16 cellular contexts compared by ENCODE assay signal in the genomic region with DNA sequence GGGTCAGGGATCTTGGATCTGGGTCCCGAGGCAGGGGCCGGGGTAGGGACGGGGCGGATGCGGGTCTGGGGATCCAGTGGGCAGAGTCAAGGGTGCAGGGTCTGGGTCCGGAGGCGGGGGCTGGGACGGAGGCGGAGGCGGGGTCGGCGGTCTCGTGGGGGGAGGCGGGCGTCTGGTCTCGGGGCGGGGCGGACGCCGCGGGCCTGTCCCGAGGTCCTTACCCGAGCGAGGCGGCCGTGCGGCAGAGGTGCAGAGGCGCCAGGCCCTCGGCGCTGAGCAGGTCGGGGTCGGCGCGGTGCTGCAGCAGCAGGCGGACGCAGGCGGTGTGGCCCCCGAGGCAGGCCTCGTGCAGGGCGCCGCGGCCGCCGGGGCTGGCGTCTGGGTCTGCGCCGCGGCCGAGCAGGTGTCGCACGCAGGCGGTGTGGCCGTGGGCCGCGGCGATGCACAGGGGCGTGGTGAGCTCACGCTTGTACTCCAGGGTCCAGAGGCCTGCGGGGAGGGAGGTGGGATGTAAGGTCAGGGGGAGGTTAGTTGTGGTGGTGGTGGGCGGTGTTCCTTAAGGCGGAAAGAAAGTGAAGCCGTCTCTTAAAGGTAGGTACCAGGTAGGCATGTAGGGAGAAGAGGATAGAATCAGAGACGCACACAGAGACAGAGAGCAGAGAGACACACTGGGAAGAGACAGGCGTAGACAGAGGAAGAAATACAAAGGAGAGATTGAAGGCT. TPM values are rescaled to one million over a fixed set of nuclear protein-coding genes. Genes with fewer than 3 reads are reported as not detected.
DNase-seq lines count a peak whose midpoint lies in the region; FAIRE-seq and TF ChIP-seq lines count a peak whose summit lies in the region.
"Had no signal": no experiment of that assay in that cellular context is flagged by ENCODE, and none has a peak within 500 bp of the region (broad histone marks: within the 10 kb centered on the region; RNA-seq: fewer than 3 reads in every experiment).

No MANE protein-coding gene starts in this region.

- H3K4me1 ChIP-seq in cardiac muscle cell (ENCODE audit: low read depth) (no peaks in the 10 kb centered on the region), endothelial cell of umbilical vein (ENCODE audit: control insufficient read depth, extremely low read depth, insufficient read depth, low read length) (peaks cover 6% of the 10 kb centered on the region), mesendoderm (ENCODE audit: control insufficient read depth, low read depth, low read length) (no peaks in the 10 kb centered on the region), stomach (peaks cover 7 to 16% (median 12%) of the 10 kb centered on the region in 4 donors)
- H3K4me1 ChIP-seq: HAP-1, right lobe of liver had no signal

- no peaks in the 10 kb centered on the region for H3K9me1 ChIP-seq in endothelial cell of umbilical vein (replicated peaks; ENCODE audit: control insufficient read depth, extremely low read depth, insufficient read depth, low read length)

- POLR2A ChIA-PET in endothelial cell of umbilical vein (lab: Charles Lee), result no interaction called here

- no peaks in the 10 kb centered on the region for H3K36me3 Mint-ChIP-seq in type B pancreatic cell

- CTCF ChIA-PET in endothelial cell of umbilical vein (lab: Charles Lee), result interaction anchor here (1.4 kb wide), 1 partner anchor 13 kb away, joined by 6 read pairs; no protein-coding TSS in a partner anchor

- TF ChIP-seq POLR2A in endothelial cell of umbilical vein (IDR thresholded peaks at IDR 0.05; ENCODE audit: low read depth, low read length) (no peak), stomach (IDR thresholded peaks at IDR 0.05) (no peak)

- no peak overlapping the region for H2BK15ac ChIP-seq in mesendoderm (replicated peaks; ENCODE audit: low read depth)

- peak overlapping the region; percentile 33 for H3K4me3 Mint-ChIP-seq in type B pancreatic cell

- no peak overlapping the region for H4K8ac ChIP-seq in mesendoderm (ENCODE audit: low read depth, low read length)

- no CpG with 5 or more reads among the region's 64 CpGs for WGBS in mesendoderm (ENCODE audit: extremely low coverage, insufficient coverage, low lambda C conversion rate)
- 9 to 25% (median 14%) methylated on average over 27 to 64 of the region's 64 CpGs for WGBS in stomach, 5 donors

- H3K56ac ChIP-seq in mesendoderm (ENCODE audit: low read length), result peak overlapping the region; percentile 56

- peak overlapping the region; percentile 24 for H3K18ac ChIP-seq in mesendoderm (ENCODE audit: low read length)

- no peaks in the 10 kb centered on the region for H3K36me3 ChIP-seq in cardiac muscle cell
- no peaks in the 10 kb centered on the region for H3K36me3 ChIP-seq in endothelial cell of umbilical vein (ENCODE audit: control insufficient read depth in 2 of 2, extremely low read depth in 1 of 2, insufficient read depth in 2 of 2, low read length in 2 of 2)
- no peaks in the 10 kb centered on the region for H3K36me3 ChIP-seq in mesendoderm (ENCODE audit: control insufficient read depth, insufficient read depth, low read length)
- no peaks in the 10 kb centered on the region for H3K36me3 ChIP-seq in stomach
- H3K36me3 ChIP-seq: HAP-1, right lobe of liver had no signal

- no peaks in the 10 kb centered on the region for H3K79me1 ChIP-seq in mesendoderm (ENCODE audit: low read length)

- no peaks in the 10 kb centered on the region for H3K9me3 Mint-ChIP-seq in type B pancreatic cell

- H3K4me1 Mint-ChIP-seq in type B pancreatic cell (ENCODE audit: unreplicated experiment), result peaks cover 13% of the 10 kb centered on the region

- no peak overlapping the region for H4K5ac ChIP-seq in mesendoderm (ENCODE audit: low read length)

- H3K4ac ChIP-seq in mesendoderm (ENCODE audit: low read depth, low read length), result no peak overlapping the region

- BruUV-seq in endothelial cell of umbilical vein (replicated peaks; lab: Mats Ljungman, UMichigan), result no TSS peak

- DNase-seq in cardiac muscle cell (ENCODE audit: low read depth in 1 of 2, low spot score in 1 of 2), result peak in 1 of 2 donors; percentile 41
- DNase-seq in cardiac septum (ENCODE audit: low spot score), result no peak
- DNase-seq in endothelial cell of umbilical vein (ENCODE audit: low read depth, low spot score), result no peak
- DNase-seq in mesendoderm, result peak; percentile 46
- no peak for DNase-seq in type B pancreatic cell (ENCODE audit: extremely low spot score, unreplicated experiment)
- no peak for DNase-seq in 8988T
- no peak for DNase-seq in stomach
- no peak for DNase-seq in cerebellar cortex (ENCODE audit: low spot score)
- DNase-seq: activated effector memory CD4-positive, alpha-beta T cell treated with Interleukin-2 at 50 U/mL for 16 hours; right lobe of liver; stimulated activated CD4-positive, alpha-beta T cell treated with anti-CD3 and anti-CD28 coated beads, Interleukin-4, amount 100 ng/mL, for 24 hours had no signal

- H3K23ac ChIP-seq in mesendoderm (ENCODE audit: low read length), result peak overlapping the region; percentile 66

- H3K9me3 ChIP-seq in cardiac muscle cell (ENCODE audit: low read depth) (no peaks in the 10 kb centered on the region), endothelial cell of umbilical vein (replicated peaks; ENCODE audit: control insufficient read depth, insufficient read depth, low read length) (no peaks in the 10 kb centered on the region), stomach (peaks cover 0 to 20% (median 19%) of the 10 kb centered on the region in 4 donors)
- H3K9me3 ChIP-seq: HAP-1, right lobe of liver had no signal

- no peak overlapping the region for H3K4me2 ChIP-seq in endothelial cell of umbilical vein (ENCODE audit: insufficient read depth, low read length)
- H3K4me2 ChIP-seq in mesendoderm (ENCODE audit: low read length), result peak overlapping the region; percentile 34

- H4K20me1 ChIP-seq in endothelial cell of umbilical vein (replicated peaks; ENCODE audit: control insufficient read depth, extremely low read depth, insufficient read depth, low read length), result no peaks in the 10 kb centered on the region

- H3K4me3 ChIP-seq in cardiac muscle cell (peak overlapping the region; percentile 9), endothelial cell of umbilical vein (replicated peaks in 1 of 3; ENCODE audit: insufficient read depth in 1 of 3, low read depth in 1 of 3, low read length in 3 of 3) (peak overlapping the region in 1 of 3 experiments; percentile 41), mesendoderm (ENCODE audit: low read length) (no peak overlapping the region), stomach (peak overlapping the region in 1 of 4 donors; percentile 22)
- H3K4me3 ChIP-seq: HAP-1, right lobe of liver had no signal

- peaks cover 92% of the 10 kb centered on the region for H3K27me3 ChIP-seq in cardiac muscle cell
- H3K27me3 ChIP-seq in endothelial cell of umbilical vein (ENCODE audit: control insufficient read depth in 2 of 2, insufficient read depth in 2 of 2, low read length in 2 of 2), result peaks cover 11 to 26% of the 10 kb centered on the region in 2 experiments
- peaks cover 26% of the 10 kb centered on the region for H3K27me3 ChIP-seq in mesendoderm (ENCODE audit: insufficient read depth, low read length, poor library complexity)
- H3K27me3 ChIP-seq in stomach, result peaks cover 8 to 85% (median 57%) of the 10 kb centered on the region in 3 donors
- H3K27me3 ChIP-seq: right lobe of liver had no signal

- intact Hi-C loops in cardiac septum (cut with DNase I) (loop anchor here (5.0 kb wide), 1 partner anchor 335 kb away; no protein-coding TSS in a partner anchor), endothelial cell of umbilical vein (cut with micrococcal nuclease) (no loop called here), stomach (cut with DNase I; ENCODE audit: low total_unique reads) (no loop called here)

- H2AK5ac ChIP-seq in mesendoderm (ENCODE audit: low read length), result no peak overlapping the region

- no peak overlapping the region for H2BK5ac ChIP-seq in mesendoderm (ENCODE audit: low read length)

- H3K27ac ChIP-seq in cardiac muscle cell, result no peak overlapping the region
- H3K27ac ChIP-seq in endothelial cell of umbilical vein (ENCODE audit: insufficient read depth, low read depth, low read length), result no peak overlapping the region
- H3K27ac ChIP-seq in mesendoderm (ENCODE audit: low read depth, low read length), result no peak overlapping the region
- H3K27ac ChIP-seq in stomach, result no peak overlapping the region
- H3K27ac ChIP-seq: right lobe of liver had no signal

- TF ChIP-seq EP300 in stomach (IDR thresholded peaks at IDR 0.05), result no peak

- no peak overlapping the region for H2AFZ ChIP-seq in endothelial cell of umbilical vein (ENCODE audit: low read depth, low read length)

- dilution Hi-C loops in endothelial cell of umbilical vein (cut with MboI; ENCODE audit: extremely low pct_ligation_motif_present, low sequenced_read_pairs), result no loop called here

- H3K79me2 ChIP-seq in endothelial cell of umbilical vein (ENCODE audit: control insufficient read depth, insufficient read depth, low read length) (no peaks in the 10 kb centered on the region), mesendoderm (ENCODE audit: control insufficient read depth, insufficient read depth, low read length) (no peaks in the 10 kb centered on the region)

- H3K27me3 Mint-ChIP-seq in type B pancreatic cell, result peaks cover 77% of the 10 kb centered on the region

- TF ChIP-seq CTCF in cardiac muscle cell (IDR thresholded peaks at IDR 0.05; ENCODE audit: low read depth, low read length), result no peak
- no peak for TF ChIP-seq CTCF in endothelial cell of umbilical vein (IDR thresholded peaks at IDR 0.05; ENCODE audit: extremely low read depth in 1 of 2, insufficient read depth in 1 of 2, low read depth in 1 of 2, low read length in 2 of 2)
- no peak for TF ChIP-seq CTCF in type B pancreatic cell (conservative IDR thresholded peaks at IDR 0.05)
- TF ChIP-seq CTCF in stomach (IDR thresholded peaks at IDR 0.05), result no peak

- FAIRE-seq in endothelial cell of umbilical vein (lab: Jason Lieb, UNC), result no peak
- FAIRE-seq: D721Med had no signal

- no peak overlapping the region for H3K27ac Mint-ChIP-seq in type B pancreatic cell

- H2BK120ac ChIP-seq in mesendoderm (ENCODE audit: low read depth, low read length), result no peak overlapping the region

- H3K9ac ChIP-seq in endothelial cell of umbilical vein (replicated peaks; ENCODE audit: extremely low read depth, insufficient read depth, low read length), result no peak overlapping the region
- no peak overlapping the region for H3K9ac ChIP-seq in mesendoderm (ENCODE audit: low read length)

RNA-seq across cellular contexts. Expression of a gene that starts 26.6 kb away (rescaled TPM):
- total RNA-seq in cardiac muscle cell (0.07 TPM in 1 of 2 replicates, not detected in the other), cardiac septum (44.4 TPM), endothelial cell of umbilical vein (not detected in 2 replicates), type B pancreatic cell (ENCODE audit: low replicate concordance) (not detected in 2 replicates), stomach (not detected)
- polyA plus RNA-seq in cardiac muscle cell (0.70 TPM in 1 of 2 replicates, not detected in the other), endothelial cell of umbilical vein (not detected in 2 replicates), stomach (not detected)
- polyA plus RNA-seq in endothelial cell of umbilical vein (2011; cell fraction: cytosol; rRNA removed), result not detected in 2 replicates
- not detected in 2 replicates for polyA plus RNA-seq in endothelial cell of umbilical vein (2011; cell fraction: nucleus; rRNA removed)
- 0.32 TPM in 1 of 2 replicates, not detected in the other for polyA plus RNA-seq in endothelial cell of umbilical vein (2012)
- not detected in 2 replicates for polyA minus RNA-seq in endothelial cell of umbilical vein
- polyA minus RNA-seq in endothelial cell of umbilical vein (2011; cell fraction: cytosol; rRNA and poly(A)+ RNA removed), result not detected
- polyA minus RNA-seq in endothelial cell of umbilical vein (2011; cell fraction: nucleus; rRNA and poly(A)+ RNA removed), result not detected in 2 replicates
- polyA plus RNA-seq in mesendoderm (2013, experiment 1 of 2), result not detected
- not detected for polyA plus RNA-seq in mesendoderm (2013, experiment 2 of 2)
- total RNA-seq: activated CD8-positive, alpha-beta memory T cell treated with anti-CD3 and anti-CD28 coated beads for 36 hours; left lobe of liver; right lobe of liver had no signal
- polyA plus RNA-seq: AG04450 had no signal

Comparison
In these comparisons a context has a peak if more than half of its experiments do, and no peak if none do; other contexts are left out.
1. RNA of a gene that starts 26.6 kb away (total RNA-seq): 44.4 TPM in cardiac septum (single experiment); 0.07 TPM in cardiac muscle cell, not detected in endothelial cell of umbilical vein, not detected in type B pancreatic cell and not detected in stomach; every median in the first group is over 10 times any median in the second.